Comparison of ENCODE assay signal across 7 cellular contexts in the genomic region with DNA sequence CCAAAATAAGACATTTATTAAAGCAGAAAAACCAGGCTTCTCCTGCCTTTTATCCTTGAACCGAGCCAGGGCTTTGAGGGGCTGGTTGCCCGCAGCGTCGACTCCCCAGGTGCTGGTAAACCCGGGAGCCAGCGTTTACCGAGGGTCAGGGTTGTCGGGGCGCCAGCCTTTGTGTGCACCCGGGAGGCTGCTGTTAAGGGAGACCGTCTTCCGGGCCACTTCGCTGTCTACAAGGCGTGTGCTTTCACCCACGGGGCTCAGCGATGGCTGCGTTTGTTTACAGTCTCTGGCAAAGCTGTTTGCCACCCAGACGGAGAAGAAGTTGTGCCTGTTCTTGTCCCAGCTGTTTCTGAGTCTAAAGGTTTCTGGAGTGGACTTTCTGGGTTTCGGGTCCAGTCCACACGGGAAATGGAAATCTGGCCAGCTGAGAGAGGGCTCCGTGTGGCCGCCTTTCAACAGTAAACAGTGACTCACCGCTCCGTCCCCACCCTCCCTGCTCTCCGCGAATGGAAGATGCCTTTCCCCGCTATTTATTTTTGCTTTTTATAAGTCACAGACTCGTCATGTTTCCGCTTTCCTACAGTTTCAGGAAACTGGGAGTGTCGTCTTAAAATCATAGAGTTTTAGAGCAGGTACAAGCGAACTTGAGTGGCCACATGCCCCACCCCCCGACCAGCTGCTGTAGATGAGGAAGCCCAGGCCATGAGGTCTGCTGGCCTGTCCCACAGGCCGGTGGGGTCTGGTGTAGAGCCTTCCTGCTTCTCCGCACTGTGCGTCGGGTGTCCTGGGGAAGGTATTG. TPM values are rescaled to one million over a fixed set of nuclear protein-coding genes. Genes with fewer than 3 reads are reported as not detected.
DNase-seq lines count a peak whose midpoint lies in the region; ATAC-seq and TF ChIP-seq lines count a peak whose summit lies in the region.

No MANE protein-coding gene starts in this region.

- peak; percentile 49 to 69 for ATAC-seq in right cardiac atrium
- peak; percentile 60 for ATAC-seq in sciatic nerve
- ATAC-seq in GM21515 (IDR thresholded peaks at IDR 0.05; ENCODE audit: unreplicated experiment): no peak

- H3K4ac ChIP-seq in H9 (ENCODE audit: low read depth, low read length): no peak overlapping the region

- no peak for TF ChIP-seq CTCF in H9 (conservative IDR thresholded peaks at IDR 0.05)
- no peak for TF ChIP-seq CTCF in SU-DHL-6 (IDR thresholded peaks at IDR 0.05; ENCODE audit: insufficient read depth, low read length, poor library complexity, severe bottlenecking)

- H3K36me3 Mint-ChIP-seq in H9 (ENCODE audit: insufficient read depth in 1 of 3, low read depth in 3 of 3): no peaks in the 10 kb centered on the region

- H3K4me1 ChIP-seq in H9 (ENCODE audit: insufficient read depth, low read length) (peaks cover 3% of the 10 kb centered on the region; the same call in 1 of the 2 replicates), right cardiac atrium (ENCODE audit: control insufficient read depth, insufficient read depth, low read length) (peaks cover 10% of the 10 kb centered on the region)

- H2AK5ac ChIP-seq in H9 (ENCODE audit: insufficient read length, low read length): no peak overlapping the region

- H4K91ac ChIP-seq in H9 (ENCODE audit: insufficient read length, low read depth, low read length): no peak overlapping the region

- peaks cover 4% of the 10 kb centered on the region for H3K23me2 ChIP-seq in H9 (ENCODE audit: insufficient read length, low read depth, low read length, poor library complexity, severe bottlenecking)

- H2AFZ ChIP-seq in H9 (ENCODE audit: low read length): no peak overlapping the region
- no peak overlapping the region for H2AFZ ChIP-seq in SU-DHL-6 (ENCODE audit: low read depth, low read length, severe bottlenecking)

- H3K79me1 ChIP-seq in H9 (ENCODE audit: insufficient read depth, low read depth, low read length, poor library complexity, severe bottlenecking): no peaks in the 10 kb centered on the region

- H3K56ac ChIP-seq in H9 (ENCODE audit: insufficient read length, low read depth, low read length): no peak overlapping the region

- no peak overlapping the region for H3K18ac ChIP-seq in H9 (ENCODE audit: insufficient read length, low read depth, low read length)

- peak overlapping the region; percentile 40 to 76; a peak in 4 of 5 replicates for H3K4me3 Mint-ChIP-seq in H9

- H2BK15ac ChIP-seq in H9 (ENCODE audit: low read depth, low read length): no peak overlapping the region

- H3K9me2 ChIP-seq in SU-DHL-6 (replicated peaks; ENCODE audit: insufficient read depth, low read length): no peaks in the 10 kb centered on the region

- no peak overlapping the region for H3K4me2 ChIP-seq in H9 (ENCODE audit: insufficient read depth, insufficient read length, low read length)
- H3K4me2 ChIP-seq in SU-DHL-6 (ENCODE audit: low read depth, low read length, poor library complexity, severe bottlenecking): peak overlapping the region; percentile 71

- H3K4me3 ChIP-seq in SU-DHL-6 (ENCODE audit: insufficient read depth, low read length, poor library complexity, severe bottlenecking) (peak overlapping the region; percentile 72), right cardiac atrium (ENCODE audit: low read length) (peak overlapping the region; percentile 96)

- DNase-seq in H9: no peak
- DNase-seq in right cardiac atrium: peak; percentile 86 to 89 (median 86)
- DNase-seq in sciatic nerve (ENCODE audit: low spot score): peak; percentile 84
- no peak for DNase-seq in mesenteric fat pad (ENCODE audit: low spot score)

- no peaks in the 10 kb centered on the region for H3K27me3 Mint-ChIP-seq in H9 (ENCODE audit: low read depth)

- H3K79me2 ChIP-seq in H9 (ENCODE audit: insufficient read depth, low read length) (peaks cover 7% of the 10 kb centered on the region; the same call in 1 of the 2 replicates), SU-DHL-6 (ENCODE audit: insufficient read depth, low read length) (peaks cover 65% of the 10 kb centered on the region)

- H3K23ac ChIP-seq in H9 (ENCODE audit: insufficient read length, low read depth, low read length): no peak overlapping the region

- H4K20me1 ChIP-seq in H9 (ENCODE audit: control insufficient read depth, insufficient read depth, insufficient read length) (no peaks in the 10 kb centered on the region), SU-DHL-6 (ENCODE audit: low read depth, low read length) (peaks cover 5% of the 10 kb centered on the region; the same call in 1 of the 2 replicates)

- no peak overlapping the region for H3T11ph ChIP-seq in H9 (ENCODE audit: low read length)

- no peak overlapping the region; a peak in 1 of 7 replicates for H3K27ac Mint-ChIP-seq in H9

- 0 out of 2 replicates have a peak, but pooled peaks cover 5% of the 10 kb centered on the region for H3F3A ChIP-seq in SU-DHL-6 (ENCODE audit: insufficient read depth)

- no peak overlapping the region for H4K5ac ChIP-seq in H9 (ENCODE audit: insufficient read length, low read depth, low read length)

- peaks cover 27 to 28% of the 10 kb centered on the region in 2 experiments for H3K4me1 Mint-ChIP-seq in H9

- intact Hi-C loops in right cardiac atrium (cut with DNase I): no loop called here
- intact Hi-C loops in sciatic nerve (cut with DNase I): no loop called here

- peak overlapping the region; percentile 46 for H3K14ac ChIP-seq in H9 (ENCODE audit: insufficient read depth, low read length)

- no peak overlapping the region for H3K9ac ChIP-seq in H9 (ENCODE audit: extremely low read depth, insufficient read length, low read length)
- H3K9ac ChIP-seq in SU-DHL-6 (ENCODE audit: low read length): peak overlapping the region; percentile 78; the same call in 1 of the 2 replicates

- no CpG with 5 or more reads among the region's 36 CpGs for WGBS in H9 (ENCODE audit: extremely low coverage, insufficient read length, low lambda C conversion rate)
- 12% methylated on average over 36 of the region's 36 CpGs for WGBS in right cardiac atrium

- peak overlapping the region; percentile 43 for H2BK12ac ChIP-seq in H9 (ENCODE audit: insufficient read length, low read depth, low read length)

- H3K27ac ChIP-seq in H9 (ENCODE audit: insufficient read length, low read depth, low read length): no peak overlapping the region
- no peak overlapping the region; the same call in 1 of the 2 replicates for H3K27ac ChIP-seq in SU-DHL-6 (ENCODE audit: low read depth, low read length)
- H3K27ac ChIP-seq in angular gyrus (ENCODE audit: low read depth, low read length): peak overlapping the region; percentile 90
- peak overlapping the region; percentile 96 for H3K27ac ChIP-seq in right cardiac atrium (ENCODE audit: low read length)

- H4K8ac ChIP-seq in H9 (replicated peaks; ENCODE audit: insufficient read length, low read depth, low read length): no peak overlapping the region

- H2BK20ac ChIP-seq in H9 (ENCODE audit: low read depth, low read length, poor library complexity, severe bottlenecking): no peak overlapping the region

- H3K9me3 ChIP-seq in H9 (ENCODE audit: control insufficient read depth, low read depth, low read length) (no peaks in the 10 kb centered on the region), SU-DHL-6 (ENCODE audit: insufficient read depth, low read length) (no peaks in the 10 kb centered on the region), right cardiac atrium (ENCODE audit: control insufficient read depth, low read length) (no peaks in the 10 kb centered on the region)

- H3K36me3 ChIP-seq in SU-DHL-6 (ENCODE audit: low read length): no peaks in the 10 kb centered on the region

- H2BK5ac ChIP-seq in H9 (ENCODE audit: insufficient read length, low read length): no peak overlapping the region

- H3K27me3 ChIP-seq in H9 (ENCODE audit: insufficient read depth, low read length) (no peaks in the 10 kb centered on the region), SU-DHL-6 (ENCODE audit: low read length) (no peaks in the 10 kb centered on the region), right cardiac atrium (ENCODE audit: control insufficient read depth, insufficient read depth) (no peaks in the 10 kb centered on the region)

- no peaks in the 10 kb centered on the region for H3K9me3 Mint-ChIP-seq in H9

- H2BK120ac ChIP-seq in H9 (ENCODE audit: low read depth, low read length, poor library complexity, severe bottlenecking): no peak overlapping the region

RNA-seq across cellular contexts. Expression of a gene that starts 2.2 kb away (rescaled TPM):
- total RNA-seq in H9 (2021): 15.6 and 16.3 TPM in 2 replicates
- 10 to 100 TPM; 43.6 to 69.3 (median 55.9) TPM for total RNA-seq in right cardiac atrium
- polyA plus RNA-seq in right cardiac atrium: 73.8 TPM
- total RNA-seq in sciatic nerve: 57.2 TPM
- 63.4 TPM for total RNA-seq in mesenteric fat pad

RNA-seq across cellular contexts. Expression of a gene that starts 23.4 kb away (rescaled TPM):
- total RNA-seq in H9 (2021): 1.3 and 1.5 TPM in 2 replicates
- total RNA-seq in right cardiac atrium: under 1 TPM in 3 of 4 donors, not detected in 1; 0.26 to 0.62 (median 0.49) TPM
- polyA plus RNA-seq in right cardiac atrium: 0.38 TPM
- 0.27 TPM for total RNA-seq in sciatic nerve
- total RNA-seq in mesenteric fat pad: 0.16 TPM

RNA-seq across cellular contexts. Expression of a gene that starts 28.5 kb away (rescaled TPM):
- total RNA-seq in H9 (2021) (133 and 135 TPM in 2 replicates), right cardiac atrium (10 to 100 TPM; 30.6 to 48.3 (median 46.3) TPM), sciatic nerve (78.4 TPM), mesenteric fat pad (56.3 TPM)
- 39.0 TPM for polyA plus RNA-seq in right cardiac atrium

RNA-seq across cellular contexts. Expression of a gene that starts 37.2 kb away (rescaled TPM):
- total RNA-seq in H9 (2021) (63.0 and 71.1 TPM in 2 replicates), right cardiac atrium (10 to 100 TPM; 11.6 to 16.2 (median 13.9) TPM), sciatic nerve (17.5 TPM), mesenteric fat pad (17.8 TPM)
- 27.6 TPM for polyA plus RNA-seq in right cardiac atrium

Comparison
In these comparisons a context has a peak if more than half of its experiments do, and no peak if none do; other contexts are left out.
1. DNase-seq: peak in right cardiac atrium (3 of 3) and sciatic nerve (single experiment); none in H9 (single experiment) and mesenteric fat pad (single experiment).
2. H3K27ac ChIP-seq: peak in angular gyrus (single experiment) and right cardiac atrium (single experiment); none in H9 (single experiment) and SU-DHL-6 (single experiment).